ENCODE assay signal across 20 cellular contexts in genomic region chr6:138814179-138814834, GRCh38. TPM values are rescaled to one million over a fixed set of nuclear protein-coding genes. Genes with fewer than 3 reads are reported as not detected.
A peak's percentile ranks its signal among the peaks of the same experiment; 100 is the strongest.
DNase-seq lines count a peak whose midpoint lies in the region; ATAC-seq and TF ChIP-seq lines count a peak whose summit lies in the region.
"Had no signal": no experiment of that assay in that cellular context is flagged by ENCODE, and none has a peak within 500 bp of the region (broad histone marks: within the 10 kb centered on the region; RNA-seq: fewer than 3 reads in every experiment).

No MANE protein-coding gene starts in this region.

- H3K27ac Mint-ChIP-seq in glutamatergic neuron (ENCODE audit: unreplicated experiment) = peak overlapping the region; percentile 96
- H3K27ac Mint-ChIP-seq: activated CD8-positive, alpha-beta T cell treated with anti-CD3 and anti-CD28 coated beads for 36 hours; activated naive CD4-positive, alpha-beta T cell treated with anti-CD3 and anti-CD28 coated beads, Interleukin-2, amount 50 U/mL, for 72 hours; dendritic cell treated with granulocyte-macrophage colony-stimulating factor and Interleukin-4, amounts not matched to agents 40 ng/mL and 50 ng/mL, for 4 days had no signal

- no peaks in the 10 kb centered on the region for H3K36me3 Mint-ChIP-seq in glutamatergic neuron (ENCODE audit: unreplicated experiment)
- H3K36me3 Mint-ChIP-seq: activated naive CD4-positive, alpha-beta T cell treated with anti-CD3 and anti-CD28 coated beads, Interleukin-2, amount 50 U/mL, for 72 hours had no signal

- TF ChIP-seq CTCF in glutamatergic neuron (IDR thresholded peaks at IDR 0.05; ENCODE audit: partially characterized antibody, unreplicated experiment) = no peak

- H3K9me3 Mint-ChIP-seq in glutamatergic neuron (ENCODE audit: unreplicated experiment) = peaks cover 9% of the 10 kb centered on the region
- H3K9me3 Mint-ChIP-seq: activated CD8-positive, alpha-beta T cell treated with anti-CD3 and anti-CD28 coated beads for 36 hours; activated naive CD4-positive, alpha-beta T cell treated with anti-CD3 and anti-CD28 coated beads, Interleukin-2, amount 50 U/mL, for 72 hours; dendritic cell treated with granulocyte-macrophage colony-stimulating factor and Interleukin-4, amounts not matched to agents 40 ng/mL and 50 ng/mL, for 4 days had no signal

- H3K4me1 Mint-ChIP-seq in glutamatergic neuron (ENCODE audit: low read depth, unreplicated experiment) = peaks cover 44% of the 10 kb centered on the region

- ATAC-seq in HG02588 (IDR thresholded peaks at IDR 0.05; ENCODE audit: unreplicated experiment) = no peak
- ATAC-seq: activated CD8-positive, alpha-beta T cell treated with anti-CD3 and anti-CD28 coated beads for 36 hours; activated naive CD4-positive, alpha-beta T cell treated with anti-CD3 and anti-CD28 coated beads, Interleukin-2, amount 50 U/mL, for 72 hours had no signal

- DNase-seq in DMS153 (lab: John Stamatoyannopoulos, UW) = peak; percentile 96
- DNase-seq in NCI-H1417 treated with DMSO at 0.1 percent for 48 hours (lab: John Stamatoyannopoulos, UW) = peak; percentile 97
- DNase-seq in NCI-H526 treated with DMSO at 0.1 percent for 48 hours (lab: John Stamatoyannopoulos, UW) = peak; percentile 20
- no peak for DNase-seq in glutamatergic neuron
- no peak for DNase-seq in 8988T
- no peak for DNase-seq in NCI-H2196 treated with DMSO at 0.1 percent for 48 hours (lab: John Stamatoyannopoulos, UW; ENCODE audit: unreplicated experiment)
- DNase-seq in activated CD4-positive, CD25-positive, alpha-beta regulatory T cell treated with anti-CD3 and anti-CD28 coated beads, Interleukin-2, amount 50 U/mL, for 72 hours = no peak
- DNase-seq: activated CD8-positive, alpha-beta T cell treated with anti-CD3 and anti-CD28 coated beads for 36 hours; activated T-cell treated with anti-CD3 and anti-CD28 coated beads, Interleukin-2, amount 50 U/mL, for 48 hours; brain microvascular endothelial cell; erythroblast; IMR-90; MV-4-11; NK-92 treated with Interleukin-12 subunit alpha and Interleukin-12 subunit beta, amount 100 ng/mL, for 24 hours; RPMI8226; stimulated activated CD4-positive, alpha-beta T cell treated with anti-CD3 and anti-CD28 coated beads, Interleukin-4, amount 100 ng/mL, for 1 hour had no signal

- peak overlapping the region; percentile 79 for H3K4me3 Mint-ChIP-seq in glutamatergic neuron (ENCODE audit: unreplicated experiment)
- H3K4me3 Mint-ChIP-seq: activated CD8-positive, alpha-beta T cell treated with anti-CD3 and anti-CD28 coated beads for 36 hours; dendritic cell treated with granulocyte-macrophage colony-stimulating factor and Interleukin-4, amounts not matched to agents 40 ng/mL and 50 ng/mL, for 4 days had no signal

- peaks cover 8% of the 10 kb centered on the region for H3K27me3 Mint-ChIP-seq in glutamatergic neuron (ENCODE audit: unreplicated experiment)
- H3K27me3 Mint-ChIP-seq: dendritic cell treated with granulocyte-macrophage colony-stimulating factor and Interleukin-4, amounts not matched to agents 40 ng/mL and 50 ng/mL, for 4 days had no signal

RNA-seq across cellular contexts. Expression of gene ECT2L, which starts 18.4 kb away (rescaled TPM):
- total RNA-seq in glutamatergic neuron (ENCODE audit: unreplicated experiment) = 2.7 TPM
- total RNA-seq: activated CD8-positive, alpha-beta T cell treated with anti-CD3 and anti-CD28 coated beads for 36 hours; activated naive CD4-positive, alpha-beta T cell treated with anti-CD3 and anti-CD28 coated beads, Interleukin-2, amount 50 U/mL, for 72 hours; IMR-90; osteocyte had no signal

RNA-seq across cellular contexts. Expression of gene CCDC28A, which starts 40.7 kb away (rescaled TPM):
- total RNA-seq in glutamatergic neuron (ENCODE audit: unreplicated experiment) = 10.1 TPM

Comparison
In these comparisons a context has a peak if more than half of its experiments do, and no peak if none do; other contexts are left out.
1. DNase-seq: peak in DMS153 (single experiment), NCI-H1417 treated with DMSO at 0.1 percent for 48 hours (single experiment) and NCI-H526 treated with DMSO at 0.1 percent for 48 hours (single experiment); none in glutamatergic neuron (single experiment), 8988T (single experiment), NCI-H2196 treated with DMSO at 0.1 percent for 48 hours (single experiment) and activated CD4-positive, CD25-positive, alpha-beta regulatory T cell treated with anti-CD3 and anti-CD28 coated beads, Interleukin-2, amount 50 U/mL, for 72 hours (single experiment).